Comparison of ENCODE assay signal across 31 cellular contexts in genomic region chr4:77710684-77711083, GRCh38.
"Had no signal": no experiment of that assay in that cellular context is flagged by ENCODE, and none has a peak within 500 bp of the region (broad histone marks: within the 10 kb centered on the region; RNA-seq: fewer than 3 reads in every experiment).

No MANE protein-coding gene starts in this region.

- H3K9me3 ChIP-seq: esophagus muscularis mucosa, heart right ventricle, left lung, lower lobe of right lung, psoas muscle, suprapubic skin, tibial artery, upper lobe of right lung had no signal

- H3K4me1 Mint-ChIP-seq: endodermal cell had no signal

- H3K27me3 Mint-ChIP-seq: activated CD4-positive, alpha-beta T cell treated with anti-CD3 and anti-CD28 coated beads, Interleukin-2, amount 10 ng/mL, durations not matched to agents 24 days and 14 days; activated CD8-positive, alpha-beta T cell treated with anti-CD3 and anti-CD28 coated beads for 36 hours; activated naive CD8-positive, alpha-beta T cell treated with anti-CD3 and anti-CD28 coated beads, Interleukin-2, amount 50 U/mL, for 24 hours; central memory CD8-positive, alpha-beta T cell; dendritic cell treated with granulocyte-macrophage colony-stimulating factor and Interleukin-4, amounts not matched to agents 40 ng/mL and 50 ng/mL, for 4 days had no signal

- H3K27ac ChIP-seq: esophagus muscularis mucosa, foreskin keratinocyte, heart right ventricle, left lung, lower lobe of right lung, parathyroid adenoma, psoas muscle, suprapubic skin, tibial artery, upper lobe of right lung had no signal

- H3K4me3 ChIP-seq: esophagus muscularis mucosa, heart right ventricle, left lung, lower lobe of right lung, psoas muscle, smooth muscle cell, suprapubic skin, tibial artery, upper lobe of right lung had no signal

- H3K36me3 ChIP-seq: esophagus muscularis mucosa, lower lobe of right lung, suprapubic skin, tibial artery, upper lobe of right lung had no signal

- H3K79me2 ChIP-seq: parathyroid adenoma had no signal

- ATAC-seq: activated CD8-positive, alpha-beta T cell treated with anti-CD3 and anti-CD28 coated beads for 36 hours; activated naive CD8-positive, alpha-beta T cell treated with anti-CD3 and anti-CD28 coated beads, Interleukin-2, amount 50 U/mL, for 24 hours; activated T-cell treated with anti-CD3 and anti-CD28 coated beads, Interleukin-2, amount 50 U/mL, for 4 hours; foreskin keratinocyte; heart right ventricle; left lung; lower lobe of right lung; psoas muscle; upper lobe of right lung had no signal

- H3K4me3 Mint-ChIP-seq: activated CD4-positive, alpha-beta T cell treated with anti-CD3 and anti-CD28 coated beads, Interleukin-2, amount 10 ng/mL, durations not matched to agents 24 days and 14 days; activated CD8-positive, alpha-beta T cell treated with anti-CD3 and anti-CD28 coated beads for 36 hours; activated naive CD4-positive, alpha-beta T cell treated with anti-CD3 and anti-CD28 coated beads for 36 hours; activated naive CD8-positive, alpha-beta T cell treated with anti-CD3 and anti-CD28 coated beads, Interleukin-2, amount 50 U/mL, for 24 hours; activated T-cell treated with anti-CD3 and anti-CD28 coated beads, Interleukin-2, amount 50 U/mL, for 4 hours; central memory CD8-positive, alpha-beta T cell; dendritic cell treated with granulocyte-macrophage colony-stimulating factor and Interleukin-4, amounts not matched to agents 40 ng/mL and 50 ng/mL, for 4 days; endodermal cell had no signal

- H3K27ac Mint-ChIP-seq: activated CD4-positive, alpha-beta T cell treated with anti-CD3 and anti-CD28 coated beads, Interleukin-2, amount 10 ng/mL, durations not matched to agents 24 days and 14 days; activated CD8-positive, alpha-beta T cell treated with anti-CD3 and anti-CD28 coated beads for 36 hours; activated naive CD4-positive, alpha-beta T cell treated with anti-CD3 and anti-CD28 coated beads for 36 hours; activated naive CD8-positive, alpha-beta T cell treated with anti-CD3 and anti-CD28 coated beads, Interleukin-2, amount 50 U/mL, for 24 hours; dendritic cell treated with granulocyte-macrophage colony-stimulating factor and Interleukin-4, amounts not matched to agents 40 ng/mL and 50 ng/mL, for 4 days; endodermal cell had no signal

- FAIRE-seq: bronchial epithelial cell, islet of Langerhans had no signal

- H3K9ac ChIP-seq: parathyroid adenoma had no signal

- H3K4me1 ChIP-seq: foreskin keratinocyte, heart right ventricle, left lung, lower lobe of right lung, parathyroid adenoma, psoas muscle, suprapubic skin, tibial artery, upper lobe of right lung had no signal

- H2AFZ ChIP-seq: parathyroid adenoma had no signal

- DNase-seq: activated CD4-positive, alpha-beta T cell treated with anti-CD3 and anti-CD28 coated beads, Interleukin-2, amount 10 ng/mL, durations not matched to agents 24 days and 14 days; activated CD4-positive, CD25-positive, alpha-beta regulatory T cell treated with anti-CD3 and anti-CD28 coated beads, Interleukin-2, amount 50 U/mL, for 72 hours; activated CD8-positive, alpha-beta T cell treated with anti-CD3 and anti-CD28 coated beads for 36 hours; activated effector memory CD4-positive, alpha-beta T cell treated with Interleukin-2 at 50 U/mL for 16 hours; activated naive CD4-positive, alpha-beta T cell treated with anti-CD3 and anti-CD28 coated beads for 36 hours; activated naive CD8-positive, alpha-beta T cell treated with anti-CD3 and anti-CD28 coated beads, Interleukin-2, amount 50 U/mL, for 24 hours; activated T-cell treated with anti-CD3 and anti-CD28 coated beads, Interleukin-2, amount 50 U/mL, for 4 hours; amygdala; endodermal cell; foreskin keratinocyte; heart right ventricle; left lung; lower lobe of right lung; mesendoderm; nucleus accumbens; psoas muscle; stimulated activated CD4-positive, alpha-beta T cell treated with anti-CD3 and anti-CD28 coated beads, Interleukin-15, amount 100 ng/mL, for 24 hours; stimulated activated CD4-positive, alpha-beta T cell treated with anti-CD3 and anti-CD28 coated beads, Interleukin-2, amount 100 ng/mL, for 24 hours; stimulated activated naive CD4-positive, alpha-beta T cell; SW 1271; T-helper 2 cell; tibial artery; upper lobe of right lung had no signal

- H3K9me3 Mint-ChIP-seq: activated CD8-positive, alpha-beta T cell treated with anti-CD3 and anti-CD28 coated beads for 36 hours; activated naive CD4-positive, alpha-beta T cell treated with anti-CD3 and anti-CD28 coated beads for 36 hours; activated naive CD8-positive, alpha-beta T cell treated with anti-CD3 and anti-CD28 coated beads, Interleukin-2, amount 50 U/mL, for 24 hours; activated T-cell treated with anti-CD3 and anti-CD28 coated beads, Interleukin-2, amount 50 U/mL, for 4 hours; central memory CD8-positive, alpha-beta T cell; dendritic cell treated with granulocyte-macrophage colony-stimulating factor and Interleukin-4, amounts not matched to agents 40 ng/mL and 50 ng/mL, for 4 days; endodermal cell had no signal

- H3K4me2 ChIP-seq: smooth muscle cell had no signal

- H3K27me3 ChIP-seq: esophagus muscularis mucosa, foreskin keratinocyte, heart right ventricle, left lung, suprapubic skin, tibial artery, upper lobe of right lung had no signal
